ENCODE assay signal across 1 cellular context in genomic region chr16:4624015-4624826, GRCh38.
TF ChIP-seq lines count a peak whose summit lies in the region.

Gene MGRN1 (plus strand): TSS chr16:4624826. CDS start chr16:4624961, 135 bp downstream.

TF ChIP-seq in HepG2, 621 proteins besides CTCF, POLR2A, EP300 and RAD21 (continued from another document and continues in another):
- TF ChIP-seq ZNF687 (CRISPR knock-in tag; IDR thresholded peaks at IDR 0.05) = peak; percentile 87
- no peak for TF ChIP-seq ZBTB39 (CRISPR knock-in tag; IDR thresholded peaks at IDR 0.05)
- TF ChIP-seq SOX5 (CRISPR knock-in tag; IDR thresholded peaks at IDR 0.05; ENCODE audit: borderline replicate concordance) = peak; percentile 23; the same call in 1 of the 2 replicates
- peak; percentile 87 for TF ChIP-seq SUZ12 (IDR thresholded peaks at IDR 0.05; ENCODE audit: low read depth, low read length)
- TF ChIP-seq, protein P1, sequence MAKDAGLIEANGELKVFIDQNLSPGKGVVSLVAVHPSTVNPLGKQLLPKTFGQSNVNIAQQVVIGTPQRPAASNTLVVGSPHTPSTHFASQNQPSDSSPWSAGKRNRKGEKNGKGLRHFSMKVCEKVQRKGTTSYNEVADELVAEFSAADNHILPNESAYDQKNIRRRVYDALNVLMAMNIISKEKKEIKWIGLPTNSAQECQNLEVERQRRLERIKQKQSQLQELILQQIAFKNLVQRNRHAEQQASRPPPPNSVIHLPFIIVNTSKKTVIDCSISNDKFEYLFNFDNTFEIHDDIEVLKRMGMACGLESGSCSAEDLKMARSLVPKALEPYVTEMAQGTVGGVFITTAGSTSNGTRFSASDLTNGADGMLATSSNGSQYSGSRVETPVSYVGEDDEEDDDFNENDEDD (CRISPR knock-in tag; IDR thresholded peaks at IDR 0.05; ENCODE audit: borderline replicate concordance) = 0 out of 2 replicates have a peak, but pooled peaks have one; percentile 27
- TF ChIP-seq SALL1 (CRISPR knock-in tag; IDR thresholded peaks at IDR 0.05) = peak; percentile 58
- TF ChIP-seq RARG (CRISPR knock-in tag; IDR thresholded peaks at IDR 0.05; ENCODE audit: low read depth) = peak; percentile 90; the same call in 1 of the 2 replicates
- no peak for TF ChIP-seq ZNF292 (CRISPR knock-in tag; IDR thresholded peaks at IDR 0.05; ENCODE audit: borderline replicate concordance, low read depth)
- TF ChIP-seq, protein P2, sequence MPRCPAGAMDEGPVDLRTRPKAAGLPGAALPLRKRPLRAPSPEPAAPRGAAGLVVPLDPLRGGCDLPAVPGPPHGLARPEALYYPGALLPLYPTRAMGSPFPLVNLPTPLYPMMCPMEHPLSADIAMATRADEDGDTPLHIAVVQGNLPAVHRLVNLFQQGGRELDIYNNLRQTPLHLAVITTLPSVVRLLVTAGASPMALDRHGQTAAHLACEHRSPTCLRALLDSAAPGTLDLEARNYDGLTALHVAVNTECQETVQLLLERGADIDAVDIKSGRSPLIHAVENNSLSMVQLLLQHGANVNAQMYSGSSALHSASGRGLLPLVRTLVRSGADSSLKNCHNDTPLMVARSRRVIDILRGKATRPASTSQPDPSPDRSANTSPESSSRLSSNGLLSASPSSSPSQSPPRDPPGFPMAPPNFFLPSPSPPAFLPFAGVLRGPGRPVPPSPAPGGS (CRISPR knock-in tag; IDR thresholded peaks at IDR 0.05) = no peak
- TF ChIP-seq NRL (CRISPR knock-in tag; IDR thresholded peaks at IDR 0.05; ENCODE audit: borderline replicate concordance) = no peak
- peak; percentile 51; the same call in 1 of the 2 replicates for TF ChIP-seq HIVEP1 (CRISPR knock-in tag; IDR thresholded peaks at IDR 0.05)
- no peak for TF ChIP-seq CCDC6 (CRISPR knock-in tag; IDR thresholded peaks at IDR 0.05)
- TF ChIP-seq ZFP82 (CRISPR knock-in tag; IDR thresholded peaks at IDR 0.05; ENCODE audit: borderline replicate concordance) = peak; percentile 34; the same call in 1 of the 2 replicates
- peak; percentile 16; the same call in 1 of the 2 replicates for TF ChIP-seq RXRA (CRISPR knock-in tag; IDR thresholded peaks at IDR 0.05)
- TF ChIP-seq ZNF691 (CRISPR knock-in tag; IDR thresholded peaks at IDR 0.05; ENCODE audit: borderline replicate concordance, low read depth) = peak; percentile 26; the same call in 1 of the 2 replicates
- peak; percentile 82 for TF ChIP-seq CREM (IDR thresholded peaks at IDR 0.05)
- TF ChIP-seq CREM (CRISPR knock-in tag; IDR thresholded peaks at IDR 0.05) = no peak
- TF ChIP-seq, protein P3, sequence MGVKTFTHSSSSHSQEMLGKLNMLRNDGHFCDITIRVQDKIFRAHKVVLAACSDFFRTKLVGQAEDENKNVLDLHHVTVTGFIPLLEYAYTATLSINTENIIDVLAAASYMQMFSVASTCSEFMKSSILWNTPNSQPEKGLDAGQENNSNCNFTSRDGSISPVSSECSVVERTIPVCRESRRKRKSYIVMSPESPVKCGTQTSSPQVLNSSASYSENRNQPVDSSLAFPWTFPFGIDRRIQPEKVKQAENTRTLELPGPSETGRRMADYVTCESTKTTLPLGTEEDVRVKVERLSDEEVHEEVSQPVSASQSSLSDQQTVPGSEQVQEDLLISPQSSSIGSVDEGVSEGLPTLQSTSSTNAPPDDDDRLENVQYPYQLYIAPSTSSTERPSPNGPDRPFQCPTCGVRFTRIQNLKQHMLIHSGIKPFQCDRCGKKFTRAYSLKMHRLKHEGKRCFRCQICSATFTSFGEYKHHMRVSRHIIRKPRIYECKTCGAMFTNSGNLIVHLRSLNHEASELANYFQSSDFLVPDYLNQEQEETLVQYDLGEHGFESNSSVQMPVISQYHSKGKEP (CRISPR knock-in tag; IDR thresholded peaks at IDR 0.05) = no peak
- TF ChIP-seq FOXO1 (CRISPR knock-in tag; IDR thresholded peaks at IDR 0.05) = 0 out of 2 replicates have a peak, but pooled peaks have one; percentile 13
- peak; percentile 23; the same call in 1 of the 2 replicates for TF ChIP-seq KDM1A (CRISPR knock-in tag; IDR thresholded peaks at IDR 0.05)
- no peak for TF ChIP-seq CENPBD1 (CRISPR knock-in tag; IDR thresholded peaks at IDR 0.05; ENCODE audit: borderline replicate concordance, low read depth)
- peak; percentile 51; the same call in 1 of the 2 replicates for TF ChIP-seq IRF2 (CRISPR knock-in tag; IDR thresholded peaks at IDR 0.05)
- peak; percentile 48; the same call in 1 of the 2 replicates for TF ChIP-seq HDAC2 (CRISPR knock-in tag; IDR thresholded peaks at IDR 0.05)
- TF ChIP-seq, protein P4, sequence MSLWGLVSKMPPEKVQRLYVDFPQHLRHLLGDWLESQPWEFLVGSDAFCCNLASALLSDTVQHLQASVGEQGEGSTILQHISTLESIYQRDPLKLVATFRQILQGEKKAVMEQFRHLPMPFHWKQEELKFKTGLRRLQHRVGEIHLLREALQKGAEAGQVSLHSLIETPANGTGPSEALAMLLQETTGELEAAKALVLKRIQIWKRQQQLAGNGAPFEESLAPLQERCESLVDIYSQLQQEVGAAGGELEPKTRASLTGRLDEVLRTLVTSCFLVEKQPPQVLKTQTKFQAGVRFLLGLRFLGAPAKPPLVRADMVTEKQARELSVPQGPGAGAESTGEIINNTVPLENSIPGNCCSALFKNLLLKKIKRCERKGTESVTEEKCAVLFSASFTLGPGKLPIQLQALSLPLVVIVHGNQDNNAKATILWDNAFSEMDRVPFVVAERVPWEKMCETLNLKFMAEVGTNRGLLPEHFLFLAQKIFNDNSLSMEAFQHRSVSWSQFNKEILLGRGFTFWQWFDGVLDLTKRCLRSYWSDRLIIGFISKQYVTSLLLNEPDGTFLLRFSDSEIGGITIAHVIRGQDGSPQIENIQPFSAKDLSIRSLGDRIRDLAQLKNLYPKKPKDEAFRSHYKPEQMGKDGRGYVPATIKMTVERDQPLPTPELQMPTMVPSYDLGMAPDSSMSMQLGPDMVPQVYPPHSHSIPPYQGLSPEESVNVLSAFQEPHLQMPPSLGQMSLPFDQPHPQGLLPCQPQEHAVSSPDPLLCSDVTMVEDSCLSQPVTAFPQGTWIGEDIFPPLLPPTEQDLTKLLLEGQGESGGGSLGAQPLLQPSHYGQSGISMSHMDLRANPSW (CRISPR knock-in tag; IDR thresholded peaks at IDR 0.05; ENCODE audit: borderline replicate concordance) = 0 out of 2 replicates have a peak, but pooled peaks have one; percentile 37
- TF ChIP-seq, protein P5, sequence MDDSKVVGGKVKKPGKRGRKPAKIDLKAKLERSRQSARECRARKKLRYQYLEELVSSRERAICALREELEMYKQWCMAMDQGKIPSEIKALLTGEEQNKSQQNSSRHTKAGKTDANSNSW (CRISPR knock-in tag; IDR thresholded peaks at IDR 0.05; ENCODE audit: borderline replicate concordance) = no peak
- TF ChIP-seq HMGA1 (CRISPR knock-in tag; conservative IDR thresholded peaks at IDR 0.05) = no peak
- TF ChIP-seq, protein P6, sequence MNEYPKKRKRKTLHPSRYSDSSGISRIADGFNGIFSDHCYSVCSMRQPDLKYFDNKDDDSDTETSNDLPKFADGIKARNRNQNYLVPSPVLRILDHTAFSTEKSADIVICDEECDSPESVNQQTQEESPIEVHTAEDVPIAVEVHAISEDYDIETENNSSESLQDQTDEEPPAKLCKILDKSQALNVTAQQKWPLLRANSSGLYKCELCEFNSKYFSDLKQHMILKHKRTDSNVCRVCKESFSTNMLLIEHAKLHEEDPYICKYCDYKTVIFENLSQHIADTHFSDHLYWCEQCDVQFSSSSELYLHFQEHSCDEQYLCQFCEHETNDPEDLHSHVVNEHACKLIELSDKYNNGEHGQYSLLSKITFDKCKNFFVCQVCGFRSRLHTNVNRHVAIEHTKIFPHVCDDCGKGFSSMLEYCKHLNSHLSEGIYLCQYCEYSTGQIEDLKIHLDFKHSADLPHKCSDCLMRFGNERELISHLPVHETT (CRISPR knock-in tag; conservative IDR thresholded peaks at IDR 0.05) = no peak
- TF ChIP-seq ELF1 (CRISPR knock-in tag; IDR thresholded peaks at IDR 0.05) = peak; percentile 57
- peak; percentile 43 for TF ChIP-seq PHF21A (CRISPR knock-in tag; IDR thresholded peaks at IDR 0.05)
- TF ChIP-seq KDM3A (CRISPR knock-in tag; IDR thresholded peaks at IDR 0.05; ENCODE audit: low read depth) = 0 out of 2 replicates have a peak, but pooled peaks have one; percentile 34
- no peak for TF ChIP-seq PRDM4 (CRISPR knock-in tag; IDR thresholded peaks at IDR 0.05; ENCODE audit: borderline replicate concordance)
- TF ChIP-seq ZNF713 (CRISPR knock-in tag; IDR thresholded peaks at IDR 0.05) = peak; percentile 87
- 0 out of 2 replicates have a peak, but pooled peaks have one; percentile 36 for TF ChIP-seq ZNF710 (CRISPR knock-in tag; IDR thresholded peaks at IDR 0.05; ENCODE audit: borderline replicate concordance)
- TF ChIP-seq LCORL (IDR thresholded peaks at IDR 0.05) = no peak
- TF ChIP-seq LCORL (CRISPR knock-in tag; IDR thresholded peaks at IDR 0.05) = peak; percentile 18; the same call in 1 of the 2 replicates
- TF ChIP-seq ZNF670 (CRISPR knock-in tag; IDR thresholded peaks at IDR 0.05; ENCODE audit: borderline replicate concordance) = peak; percentile 32; the same call in 1 of the 2 replicates
